In the genomic region with DNA sequence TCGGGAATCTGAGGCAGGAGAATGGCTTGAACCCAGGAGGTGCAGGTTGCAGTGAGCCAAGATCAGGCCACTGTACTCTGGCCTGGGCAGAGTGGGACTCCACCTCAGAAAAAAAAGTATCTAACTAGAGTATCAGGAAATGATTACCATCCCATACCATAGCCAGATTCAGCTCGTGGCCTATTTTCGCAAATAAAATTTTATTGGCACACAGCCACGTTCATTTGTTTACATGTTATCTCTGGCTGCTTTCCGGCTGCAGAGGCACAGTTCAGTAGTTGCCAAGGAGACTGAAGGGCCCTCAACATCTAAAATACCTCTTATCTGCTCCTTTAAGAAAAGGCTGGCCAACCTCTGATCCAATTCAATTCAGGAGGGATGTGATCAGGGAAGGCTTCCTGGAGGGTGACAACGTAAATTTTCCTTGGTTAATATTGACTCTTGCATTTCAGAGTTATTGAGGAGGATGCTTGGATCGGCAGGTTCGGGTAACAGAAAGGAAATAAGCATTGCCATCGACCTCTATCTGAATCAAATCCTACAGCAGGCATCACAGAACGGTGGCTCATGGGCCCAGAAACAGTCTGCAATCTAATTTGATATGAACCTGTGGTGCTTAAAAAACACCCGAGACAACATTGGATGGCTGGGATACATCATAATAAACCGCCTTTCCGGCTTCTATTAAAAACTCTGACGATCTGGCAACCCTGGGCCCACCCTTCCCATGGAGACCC, we compare ENCODE assay signal across 8 cellular contexts.
DNase-seq lines count a peak whose midpoint lies in the region; ATAC-seq and TF ChIP-seq lines count a peak whose summit lies in the region.

No MANE protein-coding gene starts in this region.

- DNase-seq in EH (ENCODE audit: low read depth) = peak; percentile 64
- DNase-seq in NCI-H2227 (lab: John Stamatoyannopoulos, UW; ENCODE audit: unreplicated experiment) = peak; percentile 82
- DNase-seq in dermis blood vessel endothelial cell = peak; percentile 86
- no peak for DNase-seq in neural progenitor cell (ENCODE audit: low spot score)
- DNase-seq in iPS-NIHi7 (ENCODE audit: extremely low spot score) = no peak
- no peak for DNase-seq in amygdala (lab: John Stamatoyannopoulos, UW)

- no peak overlapping the region for H3K27ac ChIP-seq in neural progenitor cell

- no peaks in the 10 kb centered on the region for H3K9me3 ChIP-seq in neural progenitor cell (ENCODE audit: low read depth)

- no peak overlapping the region for H3K4me2 ChIP-seq in neural progenitor cell

- H3K9me3 Mint-ChIP-seq in neural progenitor cell = no peaks in the 10 kb centered on the region

- H3K27ac Mint-ChIP-seq in neural progenitor cell = no peak overlapping the region

- peaks cover 40% of the 10 kb centered on the region for H3K4me1 Mint-ChIP-seq in neural progenitor cell

- peaks cover 19% of the 10 kb centered on the region for H3F3A ChIP-seq in neural progenitor cell (ENCODE audit: low read depth)

- H4K20me1 ChIP-seq in neural progenitor cell (ENCODE audit: low read depth) = no peaks in the 10 kb centered on the region

- H3K36me3 ChIP-seq in neural progenitor cell = no peaks in the 10 kb centered on the region

- TF ChIP-seq CTCF in neural progenitor cell (IDR thresholded peaks at IDR 0.05) = no peak

- no peak overlapping the region for H3K9ac ChIP-seq in neural progenitor cell

- H2AFZ ChIP-seq in neural progenitor cell (replicated peaks) = no peak overlapping the region

- no peaks in the 10 kb centered on the region for H3K79me2 ChIP-seq in neural progenitor cell (ENCODE audit: low read depth)

- peaks cover 2% of the 10 kb centered on the region for H3K36me3 Mint-ChIP-seq in neural progenitor cell

- peaks cover 5% of the 10 kb centered on the region for H3K27me3 Mint-ChIP-seq in neural progenitor cell (ENCODE audit: insufficient read depth, low read depth)

- H3K27me3 ChIP-seq in neural progenitor cell = no peaks in the 10 kb centered on the region

- peaks cover 31% of the 10 kb centered on the region for H3K4me1 ChIP-seq in neural progenitor cell

- H3K4me3 ChIP-seq in neural progenitor cell = no peak overlapping the region

- peak overlapping the region; percentile 33 for H3K4me3 Mint-ChIP-seq in neural progenitor cell

- ATAC-seq in GM18867 (IDR thresholded peaks at IDR 0.05; ENCODE audit: unreplicated experiment) = no peak
- ATAC-seq in GM18909 (IDR thresholded peaks at IDR 0.05; ENCODE audit: poor library complexity, unreplicated experiment) = no peak

Comparison
In these comparisons a context has a peak if more than half of its experiments do, and no peak if none do; other contexts are left out.
1. DNase-seq: peak in EH (single experiment), NCI-H2227 (single experiment) and dermis blood vessel endothelial cell (single experiment); none in neural progenitor cell (single experiment), iPS-NIHi7 (single experiment) and amygdala (0 of 56).